22 cellular contexts compared by ENCODE assay signal in genomic region chr5:158058208-158058607, GRCh38.
A peak's percentile ranks its signal among the peaks of the same experiment; 100 is the strongest.
DNase-seq lines count a peak whose midpoint lies in the region; ATAC-seq, FAIRE-seq and TF ChIP-seq lines count a peak whose summit lies in the region.
"Had no signal": no experiment of that assay in that cellular context is flagged by ENCODE, and none has a peak within 500 bp of the region (broad histone marks: within the 10 kb centered on the region; RNA-seq: fewer than 3 reads in every experiment).

No MANE protein-coding gene starts in this region.

- H3K4me2 ChIP-seq in mesendoderm (ENCODE audit: low read length) = no peak overlapping the region
- H3K4me2 ChIP-seq: A549, SK-N-SH had no signal

- intact Hi-C loops in kidney (cut with DNase I) = no loop called here

- DNase-seq in RWPE2 (ENCODE audit: low spot score) = no peak
- no peak for DNase-seq in epithelial cell of prostate (ENCODE audit: low read depth, low spot score)
- DNase-seq in mesendoderm = peak; percentile 65
- no peak for DNase-seq in activated CD4-positive, CD25-positive, alpha-beta regulatory T cell (lab: John Stamatoyannopoulos, UW)
- no peak for DNase-seq in kidney
- no peak for DNase-seq in T-cell
- DNase-seq in NOMO-1 treated with DMSO at 0.1 percent for 48 hours (lab: John Stamatoyannopoulos, UW; ENCODE audit: unreplicated experiment) = no peak
- DNase-seq: BE2C; CD4-positive, alpha-beta T cell; COR-L47; DMS79; MV-4-11; NCI-H1105 treated with DMSO at 0.1 percent for 48 hours; NCI-H2029 treated with DMSO at 0.1 percent for 48 hours; NCI-H2171; NCI-H526; SIG-M5; SK-N-SH had no signal

- no peak overlapping the region for H3K4ac ChIP-seq in mesendoderm (ENCODE audit: low read depth, low read length)

- H3K4me1 ChIP-seq in HEK293 (ENCODE audit: control insufficient read depth, insufficient read depth, low read length) = peaks cover 8% of the 10 kb centered on the region
- H3K4me1 ChIP-seq in RWPE2 (ENCODE audit: insufficient read depth, poor library complexity, severe bottlenecking) = peaks cover 73% of the 10 kb centered on the region
- no peaks in the 10 kb centered on the region for H3K4me1 ChIP-seq in mesendoderm (ENCODE audit: control insufficient read depth, low read depth, low read length)
- no peaks in the 10 kb centered on the region for H3K4me1 ChIP-seq in kidney (ENCODE audit: control insufficient read depth in 1 of 2, insufficient read depth in 1 of 2, low read depth in 1 of 2, low read length in 2 of 2)
- H3K4me1 ChIP-seq: A549, HAP-1 had no signal

- H3K36me3 Mint-ChIP-seq in T-cell = no peaks in the 10 kb centered on the region
- H3K36me3 Mint-ChIP-seq: IgD-negative memory B cell had no signal

- H3K27me3 ChIP-seq in RWPE2 (ENCODE audit: insufficient read depth, poor library complexity, severe bottlenecking) (no peaks in the 10 kb centered on the region), mesendoderm (ENCODE audit: insufficient read depth, low read length, poor library complexity) (peaks cover 2% of the 10 kb centered on the region)
- H3K27me3 ChIP-seq: BE2C had no signal

- H3K9me3 ChIP-seq in HEK293 (ENCODE audit: control insufficient read depth, insufficient read depth, low read depth, low read length) = no peaks in the 10 kb centered on the region; the same call in 1 of the 2 replicates
- no peaks in the 10 kb centered on the region for H3K9me3 ChIP-seq in RWPE2 (ENCODE audit: severe bottlenecking)
- H3K9me3 ChIP-seq in kidney (ENCODE audit: control insufficient read depth in 1 of 2, low read length in 2 of 2) = no peaks in the 10 kb centered on the region
- H3K9me3 ChIP-seq: A549, BE2C, HAP-1, SK-N-SH had no signal

- H3K4me3 ChIP-seq in HEK293 (ENCODE audit: low read depth, low read length) (no peak overlapping the region), RWPE2 (ENCODE audit: severe bottlenecking) (no peak overlapping the region), mesendoderm (ENCODE audit: low read length) (no peak overlapping the region), kidney (ENCODE audit: low read length in 2 of 2) (no peak overlapping the region)
- H3K4me3 ChIP-seq: A549, HAP-1 had no signal

- no peak overlapping the region for H3K56ac ChIP-seq in mesendoderm (ENCODE audit: low read length)

- no peak overlapping the region for H4K8ac ChIP-seq in mesendoderm (ENCODE audit: low read depth, low read length)

- no peak for FAIRE-seq in kidney (lab: Jason Lieb, UNC)
- FAIRE-seq: A549 had no signal

- peaks cover 24 to 40% of the 10 kb centered on the region in 2 donors for H3K27me3 Mint-ChIP-seq in T-cell

- no peak overlapping the region for H2AK5ac ChIP-seq in mesendoderm (ENCODE audit: low read length)

- H3K4me3 Mint-ChIP-seq in T-cell = no peak overlapping the region
- H3K4me3 Mint-ChIP-seq: CD4-positive, alpha-beta T cell; IgD-negative memory B cell had no signal

- no peak for TF ChIP-seq CTCF in HEK293 (tag by site-specific recombination; IDR thresholded peaks at IDR 0.05)
- no peak for TF ChIP-seq CTCF in RWPE2 (IDR thresholded peaks at IDR 0.05; ENCODE audit: poor library complexity, severe bottlenecking)
- TF ChIP-seq CTCF in kidney (IDR thresholded peaks at IDR 0.05; ENCODE audit: borderline replicate concordance, extremely low read depth, insufficient read depth) = no peak

- no peak overlapping the region for H4K5ac ChIP-seq in mesendoderm (ENCODE audit: low read length)

- ATAC-seq in RWPE2 (ENCODE audit: low read depth) = peak; percentile 56
- ATAC-seq in T-cell (replicated peaks in 1 of 4) = no peak
- ATAC-seq: A549 had no signal

- CTCF ChIA-PET in HEK293 (lab: Yijun Ruan, JAX) (interaction anchor here (12.7 kb wide), 1 partner anchor 17 kb away, joined by 92 read pairs; no protein-coding TSS in a partner anchor), T-cell (lab: Charles Lee) (interaction anchor here in 1 of 2 donors (0.8 kb wide), 1 partner anchor 17 kb away, joined by 4 read pairs; no protein-coding TSS in a partner anchor)

- H3K27ac Mint-ChIP-seq in T-cell = no peak overlapping the region
- H3K27ac Mint-ChIP-seq: CD4-positive, alpha-beta T cell; IgD-negative memory B cell had no signal

- H3K79me1 ChIP-seq in mesendoderm (ENCODE audit: low read length) = no peaks in the 10 kb centered on the region

- H3K79me2 ChIP-seq in mesendoderm (ENCODE audit: control insufficient read depth, insufficient read depth, low read length) = no peaks in the 10 kb centered on the region

- no peak overlapping the region for H3K27ac ChIP-seq in HEK293 (ENCODE audit: extremely low read depth, low read depth, low read length)
- peak overlapping the region; percentile 81 for H3K27ac ChIP-seq in RWPE2 (ENCODE audit: poor library complexity, severe bottlenecking)
- peak overlapping the region; percentile 85 for H3K27ac ChIP-seq in epithelial cell of prostate
- H3K27ac ChIP-seq in mesendoderm (ENCODE audit: low read depth, low read length) = no peak overlapping the region
- H3K27ac ChIP-seq in kidney (ENCODE audit: low read depth in 2 of 2, low read length in 2 of 2) = no peak overlapping the region
- H3K27ac ChIP-seq: A549 had no signal

- POLR2A ChIA-PET in HEK293 (lab: Yijun Ruan, JAX) (no interaction called here), T-cell (lab: Charles Lee) (no interaction called here)

- H2BK15ac ChIP-seq in mesendoderm (replicated peaks; ENCODE audit: low read depth) = no peak overlapping the region

- no peak overlapping the region for H3K23ac ChIP-seq in mesendoderm (ENCODE audit: low read length)

- no peak overlapping the region for H3K18ac ChIP-seq in mesendoderm (ENCODE audit: low read length)

- H3K4me1 Mint-ChIP-seq in T-cell = no peaks in the 10 kb centered on the region
- H3K4me1 Mint-ChIP-seq: IgD-negative memory B cell had no signal

- no peak overlapping the region for H2BK5ac ChIP-seq in mesendoderm (ENCODE audit: low read length)

- WGBS in mesendoderm (ENCODE audit: extremely low coverage, insufficient coverage, low lambda C conversion rate) = no CpG with 5 or more reads among the region's 1 CpG

- H2BK120ac ChIP-seq in mesendoderm (ENCODE audit: low read depth, low read length) = no peak overlapping the region

- H3K9ac ChIP-seq in mesendoderm (ENCODE audit: low read length) = no peak overlapping the region
- H3K9ac ChIP-seq in kidney (ENCODE audit: low read length in 2 of 2) = no peak overlapping the region
- H3K9ac ChIP-seq: SK-N-SH had no signal

- H3K36me3 ChIP-seq in HEK293 (ENCODE audit: control insufficient read depth in 2 of 2, insufficient read depth in 1 of 2, low read length in 2 of 2) (no peaks in the 10 kb centered on the region), RWPE2 (ENCODE audit: low read depth) (no peaks in the 10 kb centered on the region), mesendoderm (ENCODE audit: control insufficient read depth, insufficient read depth, low read length) (no peaks in the 10 kb centered on the region), kidney (ENCODE audit: control insufficient read depth in 1 of 2, insufficient read depth in 2 of 2, low read length in 2 of 2) (no peaks in the 10 kb centered on the region)
- H3K36me3 ChIP-seq: BE2C, HAP-1 had no signal

- H3K9me3 Mint-ChIP-seq in T-cell = no peaks in the 10 kb centered on the region
- H3K9me3 Mint-ChIP-seq: CD4-positive, alpha-beta T cell had no signal

TF ChIP-seq in HEK293, 187 proteins besides CTCF, POLR2A, EP300 and RAD21:
- TF ChIP-seq PRDM10 (tag by site-specific recombination; IDR thresholded peaks at IDR 0.05) (peak; percentile 63; the same call in 1 of the 2 replicates), ZNF214 (tag by site-specific recombination; IDR thresholded peaks at IDR 0.05; ENCODE audit: borderline replicate concordance) (no peak)

Comparison
In these comparisons a context has a peak if more than half of its experiments do, and no peak if none do; other contexts are left out.
1. H3K27ac ChIP-seq: peak in RWPE2 (single experiment) and epithelial cell of prostate (single experiment); none in HEK293 (single experiment), mesendoderm (single experiment) and kidney (0 of 2).